In genomic region chr1:179955318-179955638, GRCh38 we compare ENCODE assay signal across 8 cellular contexts. TPM values are rescaled to one million over a fixed set of nuclear protein-coding genes. Genes with fewer than 3 reads are reported as not detected.
DNase-seq lines count a peak whose midpoint lies in the region; TF ChIP-seq lines count a peak whose summit lies in the region.

No MANE protein-coding gene starts in this region.

- no peak for TF ChIP-seq POLR2A in Peyer's patch (IDR thresholded peaks at IDR 0.05)

- H3K9ac ChIP-seq in endodermal cell (ENCODE audit: extremely low read depth, low read length, poor library complexity, severe bottlenecking) = peak overlapping the region; percentile 56

- CTCF ChIA-PET in BJ (lab: Yijun Ruan, JAX) = interaction anchor here (1.5 kb wide), 1 partner anchor 11 kb away, joined by 5 read pairs; no protein-coding TSS in a partner anchor

- POLR2A ChIA-PET in BJ (lab: Charles Lee) = no interaction called here

- H3K9me3 Mint-ChIP-seq in endodermal cell = no peaks in the 10 kb centered on the region
- H3K9me3 Mint-ChIP-seq in nephron progenitor cell = no peaks in the 10 kb centered on the region

- H3K4me3 ChIP-seq in BJ (ENCODE audit: low read depth, low read length) = peak overlapping the region; percentile 94
- peak overlapping the region; percentile 93 to 97 (median 94) for H3K4me3 ChIP-seq in Peyer's patch
- peak overlapping the region; percentile 98 for H3K4me3 ChIP-seq in endodermal cell (ENCODE audit: low read length)

- no peak for DNase-seq in BJ (ENCODE audit: low read depth)
- DNase-seq in H4 (ENCODE audit: low spot score) = peak; percentile 7
- no peak for DNase-seq in Peyer's patch
- no peak for DNase-seq in endodermal cell
- DNase-seq in nephron progenitor cell = no peak
- no peak for DNase-seq in stimulated activated CD4-positive, alpha-beta T cell treated with anti-CD3 and anti-CD28 coated beads, Interleukin-12 subunit alpha, Interleukin-12 subunit beta, amount 100 ng/mL, for 4 hours
- DNase-seq in RPMI8226 = no peak
- no peak for DNase-seq in SHP77 treated with DMSO at 0.1 percent for 48 hours (lab: John Stamatoyannopoulos, UW)

- H3K4me1 ChIP-seq in Peyer's patch (peaks cover 0 to 28% (median 2%) of the 10 kb centered on the region in 4 donors), endodermal cell (ENCODE audit: control insufficient read depth, insufficient read depth, low read length) (no peaks in the 10 kb centered on the region)

- H3K36me3 Mint-ChIP-seq in endodermal cell (ENCODE audit: low read depth) = no peaks in the 10 kb centered on the region
- peaks cover 4% of the 10 kb centered on the region for H3K36me3 Mint-ChIP-seq in nephron progenitor cell (ENCODE audit: low read depth)

- peaks cover 15% of the 10 kb centered on the region for H3K4me1 Mint-ChIP-seq in endodermal cell
- H3K4me1 Mint-ChIP-seq in nephron progenitor cell = peaks cover 29% of the 10 kb centered on the region

- peak overlapping the region; percentile 81 for H3K4me3 Mint-ChIP-seq in endodermal cell
- H3K4me3 Mint-ChIP-seq in nephron progenitor cell = peak overlapping the region; percentile 99

- 0% methylated on average over 7 to 9 of the region's 9 CpGs for WGBS in endodermal cell (ENCODE audit: insufficient coverage in 1 of 2, insufficient read length in 1 of 2), 2 experiments

- H3K27me3 ChIP-seq in BJ (ENCODE audit: control insufficient read depth, insufficient read depth, low read length) = no peaks in the 10 kb centered on the region
- no peaks in the 10 kb centered on the region for H3K27me3 ChIP-seq in Peyer's patch
- H3K27me3 ChIP-seq in endodermal cell (ENCODE audit: control insufficient read depth, insufficient read depth, low read length, poor library complexity, severe bottlenecking) = no peaks in the 10 kb centered on the region

- H3K27me3 Mint-ChIP-seq in endodermal cell (ENCODE audit: insufficient read depth) (no peaks in the 10 kb centered on the region), nephron progenitor cell (ENCODE audit: low read depth, poor library complexity) (peaks cover 6% of the 10 kb centered on the region)

- H3K27ac ChIP-seq in Peyer's patch (peak overlapping the region; percentile 95 to 97 (median 96)), endodermal cell (ENCODE audit: low read depth, low read length) (peak overlapping the region; percentile 78)

- H3K9me3 ChIP-seq in Peyer's patch (no peaks in the 10 kb centered on the region), endodermal cell (ENCODE audit: control insufficient read depth, low read length) (no peaks in the 10 kb centered on the region)

- TF ChIP-seq CTCF in BJ (IDR thresholded peaks at IDR 0.05; ENCODE audit: insufficient read depth, low read depth, low read length) (no peak), Peyer's patch (IDR thresholded peaks at IDR 0.05) (peak in 2 of 6 experiments; percentile 13 to 22), endodermal cell (conservative IDR thresholded peaks at IDR 0.05) (no peak), nephron progenitor cell (IDR thresholded peaks at IDR 0.05) (no peak)

- H3K36me3 ChIP-seq in BJ (ENCODE audit: control insufficient read depth, insufficient read depth, low read length) = no peaks in the 10 kb centered on the region
- H3K36me3 ChIP-seq in Peyer's patch = no peaks in the 10 kb centered on the region
- H3K36me3 ChIP-seq in endodermal cell (ENCODE audit: control insufficient read depth, insufficient read depth, low read length) = no peaks in the 10 kb centered on the region

- H3K27ac Mint-ChIP-seq in endodermal cell (peak overlapping the region; percentile 96), nephron progenitor cell (peak overlapping the region; percentile 97)

RNA-seq across cellular contexts. Expression of gene CEP350, which starts 0.7 kb away (rescaled TPM):
- polyA plus RNA-seq in BJ (2011; rRNA removed) = 5.4 and 9.9 TPM in 2 replicates
- polyA minus RNA-seq in BJ (2011; rRNA and poly(A)+ RNA removed) = 16.6 and 23.1 TPM in 2 replicates
- total RNA-seq in H4 (2014; rRNA removed; shearing (Covaris generic)) = 15.4 and 17.9 TPM in 2 replicates
- total RNA-seq in Peyer's patch (100 to 1,000 TPM in 1 of 4 donors, 10 to 100 TPM in 3; 86.0 to 196 (median 87.8) TPM), endodermal cell (10 to 100 TPM; 32.2 to 42.2 TPM)
- 20.4 TPM for polyA plus RNA-seq in endodermal cell (2013, experiment 1 of 2)
- polyA plus RNA-seq in endodermal cell (2013, experiment 2 of 2) = 28.0 TPM
